Comparison of ENCODE assay signal across 9 cellular contexts in genomic region chr6:41682966-41683459, GRCh38. TPM values are rescaled to one million over a fixed set of nuclear protein-coding genes. Genes with fewer than 3 reads are reported as not detected.
DNase-seq lines count a peak whose midpoint lies in the region; ATAC-seq and TF ChIP-seq lines count a peak whose summit lies in the region.
"Had no signal": no experiment of that assay in that cellular context is flagged by ENCODE, and none has a peak within 500 bp of the region (broad histone marks: within the 10 kb centered on the region; RNA-seq: fewer than 3 reads in every experiment).

No MANE protein-coding gene starts in this region.

- H3K27me3 Mint-ChIP-seq in activated CD8-positive, alpha-beta memory T cell treated with anti-CD3 and anti-CD28 coated beads, Interleukin-2, amount 10 ng/mL, durations not matched to agents 7 days and 5 days, result peaks cover 4% of the 10 kb centered on the region

- H3K4me1 ChIP-seq in lower lobe of right lung (peaks cover 23% of the 10 kb centered on the region), transverse colon (peaks cover 5 to 25% (median 20%) of the 10 kb centered on the region in 4 donors)

- peak overlapping the region; percentile 68 for H3K27ac Mint-ChIP-seq in activated CD8-positive, alpha-beta memory T cell treated with anti-CD3 and anti-CD28 coated beads, Interleukin-2, amount 10 ng/mL, durations not matched to agents 7 days and 5 days

- H3K4me1 Mint-ChIP-seq in activated CD8-positive, alpha-beta memory T cell treated with anti-CD3 and anti-CD28 coated beads, Interleukin-2, amount 10 ng/mL, durations not matched to agents 7 days and 5 days, result peaks cover 5% of the 10 kb centered on the region

- no peaks in the 10 kb centered on the region for H3K9me3 ChIP-seq in lower lobe of right lung
- no peaks in the 10 kb centered on the region for H3K9me3 ChIP-seq in transverse colon

- TF ChIP-seq POLR2A in transverse colon (IDR thresholded peaks at IDR 0.05), result no peak

- peak; percentile 14 for ATAC-seq in activated CD8-positive, alpha-beta memory T cell treated with anti-CD3 and anti-CD28 coated beads, Interleukin-2, amount 10 ng/mL, durations not matched to agents 7 days and 5 days
- ATAC-seq in lower lobe of right lung (peak; percentile 16 to 45), GM18909 (IDR thresholded peaks at IDR 0.05; ENCODE audit: poor library complexity, unreplicated experiment) (no peak)

- H3K36me3 ChIP-seq in brain microvascular endothelial cell (replicated peaks) (peaks cover 13% of the 10 kb centered on the region), lower lobe of right lung (peaks cover 39% of the 10 kb centered on the region), transverse colon (no peaks in the 10 kb centered on the region)

- CTCF ChIA-PET in activated CD8-positive, alpha-beta memory T cell treated with anti-CD3 and anti-CD28 coated beads, Interleukin-2, amount 10 ng/mL, durations not matched to agents 7 days and 5 days (lab: Charles Lee), result interaction anchor here (0.6 to 3.6 kb wide), 38 partner anchors 9 to 534 kb away, joined by 3 to 53 read pairs (median 4); no protein-coding TSS in a partner anchor

- H3K27me3 ChIP-seq in brain microvascular endothelial cell (replicated peaks) (no peaks in the 10 kb centered on the region), lower lobe of right lung (ENCODE audit: low read depth) (no peaks in the 10 kb centered on the region), transverse colon (no peaks in the 10 kb centered on the region)

- in situ Hi-C loops in brain microvascular endothelial cell (cut with HindIII; ENCODE audit: low pct_ligation_motif_present, low sequenced_read_pairs) (no loop called here), transverse colon (cut with MboI; ENCODE audit: low pct_ligation_motif_present in 1 of 4, low pct_unique_long_range_greater_than_20kb in 1 of 4, low sequenced_read_pairs in 3 of 4) (loop anchor here in 3 of 4 donors (10.0 to 25.0 kb wide), 4 partner anchors 78 to 321 kb away; no protein-coding TSS in a partner anchor)

- intact Hi-C loops in lower lobe of right lung (cut with DNase I), result no loop called here
- intact Hi-C loops in transverse colon (cut with DNase I; ENCODE audit: low total_unique reads), result loop anchor here (1.0 to 10.0 kb wide), 2 partner anchors 80 to 218 kb away; no protein-coding TSS in a partner anchor

- peak overlapping the region; percentile 46 for H3K4me3 Mint-ChIP-seq in activated CD8-positive, alpha-beta memory T cell treated with anti-CD3 and anti-CD28 coated beads, Interleukin-2, amount 10 ng/mL, durations not matched to agents 7 days and 5 days

- no peak for DNase-seq in activated CD8-positive, alpha-beta memory T cell treated with anti-CD3 and anti-CD28 coated beads, Interleukin-2, amount 10 ng/mL, durations not matched to agents 7 days and 5 days
- DNase-seq in activated CD8-positive, alpha-beta memory T cell treated with anti-CD3 and anti-CD28 coated beads for 24 hours, result no peak
- DNase-seq in brain microvascular endothelial cell (no peak), lower lobe of right lung (no peak), transverse colon (no peak), COR-L47 (lab: John Stamatoyannopoulos, UW) (no peak), GM03348 (ENCODE audit: low spot score) (no peak)

- H3K27ac ChIP-seq in brain microvascular endothelial cell (peak overlapping the region; percentile 34), lower lobe of right lung (peak overlapping the region; percentile 68), transverse colon (peak overlapping the region in 3 of 4 donors; percentile 61 to 68 (median 67))

- TF ChIP-seq EP300 in transverse colon (IDR thresholded peaks at IDR 0.05; ENCODE audit: low read depth), result no peak

- H3K9me3 Mint-ChIP-seq in activated CD8-positive, alpha-beta memory T cell treated with anti-CD3 and anti-CD28 coated beads, Interleukin-2, amount 10 ng/mL, durations not matched to agents 7 days and 5 days (ENCODE audit: low read depth), result no peaks in the 10 kb centered on the region

- TF ChIP-seq CTCF in brain microvascular endothelial cell (IDR thresholded peaks at IDR 0.05; ENCODE audit: low read depth, low read length, missing control alignments), result no peak
- no peak for TF ChIP-seq CTCF in lower lobe of right lung (IDR thresholded peaks at IDR 0.05)
- no peak for TF ChIP-seq CTCF in transverse colon (IDR thresholded peaks at IDR 0.05)

- WGBS in transverse colon (ENCODE audit: low coverage in 1 of 2), 2 donors, result 31% methylated on average over 30 of the region's 30 CpGs; no CpG with 5 or more reads in 1 of the 2 donors

- H3K4me3 ChIP-seq in brain microvascular endothelial cell (ENCODE audit: low read depth, low read length), result peak overlapping the region; percentile 42
- H3K4me3 ChIP-seq in lower lobe of right lung, result peak overlapping the region; percentile 58
- H3K4me3 ChIP-seq in transverse colon, result peak overlapping the region; percentile 23 to 43 (median 34)

- H3K36me3 Mint-ChIP-seq in activated CD8-positive, alpha-beta memory T cell treated with anti-CD3 and anti-CD28 coated beads, Interleukin-2, amount 10 ng/mL, durations not matched to agents 7 days and 5 days, result no peaks in the 10 kb centered on the region

RNA-seq across cellular contexts. Expression of gene MDFI, which starts 44.7 kb away (rescaled TPM):
- not detected for total RNA-seq in activated CD8-positive, alpha-beta memory T cell treated with anti-CD3 and anti-CD28 coated beads, Interleukin-2, amount 10 ng/mL, durations not matched to agents 7 days and 5 days
- total RNA-seq in lower lobe of right lung (10.6 TPM), transverse colon (1 to 10 TPM in 2 of 4 donors, not detected in 2; 2.1 to 2.2 TPM)
- total RNA-seq: myocyte had no signal

RNA-seq across cellular contexts. Expression of gene TFEB, which starts 52.4 kb away (rescaled TPM):
- total RNA-seq in activated CD8-positive, alpha-beta memory T cell treated with anti-CD3 and anti-CD28 coated beads, Interleukin-2, amount 10 ng/mL, durations not matched to agents 7 days and 5 days, result 10 to 100 TPM; 14.5 to 15.8 TPM
- total RNA-seq in lower lobe of right lung, result 36.5 TPM
- 10 to 100 TPM; 30.4 to 47.1 (median 38.1) TPM for total RNA-seq in transverse colon
